1 cellular context compared by ENCODE assay signal in the genomic region with DNA sequence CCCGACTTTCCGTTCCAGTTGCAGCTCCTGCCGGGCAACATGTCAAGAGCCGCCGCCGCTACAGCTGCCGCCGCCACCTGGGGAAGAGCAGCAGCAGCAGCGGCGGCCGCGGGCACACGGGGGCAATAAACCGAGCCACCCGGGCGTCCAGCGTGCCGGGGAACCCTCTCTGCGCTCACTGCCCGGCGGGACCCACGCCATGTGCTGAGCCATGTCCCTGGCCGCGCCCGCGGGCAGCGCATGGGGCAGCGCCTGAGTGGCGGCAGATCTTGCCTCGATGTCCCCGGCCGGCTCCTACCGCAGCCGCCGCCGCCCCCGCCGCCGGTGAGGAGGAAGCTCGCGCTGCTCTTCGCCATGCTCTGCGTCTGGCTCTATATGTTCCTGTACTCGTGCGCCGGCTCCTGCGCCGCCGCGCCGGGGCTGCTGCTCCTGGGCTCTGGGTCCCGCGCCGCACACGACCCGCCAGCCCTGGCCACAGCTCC.
TF ChIP-seq lines count a peak whose summit lies in the region.

No MANE protein-coding gene starts in this region.

TF ChIP-seq in HepG2, 621 proteins besides CTCF, POLR2A, EP300 and RAD21 (continued from another document and continues in another):
- TF ChIP-seq, protein P1, sequence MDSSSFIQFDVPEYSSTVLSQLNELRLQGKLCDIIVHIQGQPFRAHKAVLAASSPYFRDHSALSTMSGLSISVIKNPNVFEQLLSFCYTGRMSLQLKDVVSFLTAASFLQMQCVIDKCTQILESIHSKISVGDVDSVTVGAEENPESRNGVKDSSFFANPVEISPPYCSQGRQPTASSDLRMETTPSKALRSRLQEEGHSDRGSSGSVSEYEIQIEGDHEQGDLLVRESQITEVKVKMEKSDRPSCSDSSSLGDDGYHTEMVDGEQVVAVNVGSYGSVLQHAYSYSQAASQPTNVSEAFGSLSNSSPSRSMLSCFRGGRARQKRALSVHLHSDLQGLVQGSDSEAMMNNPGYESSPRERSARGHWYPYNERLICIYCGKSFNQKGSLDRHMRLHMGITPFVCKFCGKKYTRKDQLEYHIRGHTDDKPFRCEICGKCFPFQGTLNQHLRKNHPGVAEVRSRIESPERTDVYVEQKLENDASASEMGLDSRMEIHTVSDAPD (CRISPR knock-in tag; IDR thresholded peaks at IDR 0.05) = no peak
- TF ChIP-seq ZNF292 (CRISPR knock-in tag; IDR thresholded peaks at IDR 0.05; ENCODE audit: borderline replicate concordance, low read depth) = no peak
- TF ChIP-seq NAIF1 (CRISPR knock-in tag; IDR thresholded peaks at IDR 0.05; ENCODE audit: borderline replicate concordance) = no peak
- peak; percentile 57; the same call in 1 of the 2 replicates for TF ChIP-seq GABPB1 (CRISPR knock-in tag; IDR thresholded peaks at IDR 0.05)
- TF ChIP-seq ETV6 (CRISPR knock-in tag; conservative IDR thresholded peaks at IDR 0.05) = no peak; the same call in 1 of the 2 replicates
- no peak for TF ChIP-seq HOXA3 (CRISPR knock-in tag; IDR thresholded peaks at IDR 0.05)
- TF ChIP-seq, protein P2, sequence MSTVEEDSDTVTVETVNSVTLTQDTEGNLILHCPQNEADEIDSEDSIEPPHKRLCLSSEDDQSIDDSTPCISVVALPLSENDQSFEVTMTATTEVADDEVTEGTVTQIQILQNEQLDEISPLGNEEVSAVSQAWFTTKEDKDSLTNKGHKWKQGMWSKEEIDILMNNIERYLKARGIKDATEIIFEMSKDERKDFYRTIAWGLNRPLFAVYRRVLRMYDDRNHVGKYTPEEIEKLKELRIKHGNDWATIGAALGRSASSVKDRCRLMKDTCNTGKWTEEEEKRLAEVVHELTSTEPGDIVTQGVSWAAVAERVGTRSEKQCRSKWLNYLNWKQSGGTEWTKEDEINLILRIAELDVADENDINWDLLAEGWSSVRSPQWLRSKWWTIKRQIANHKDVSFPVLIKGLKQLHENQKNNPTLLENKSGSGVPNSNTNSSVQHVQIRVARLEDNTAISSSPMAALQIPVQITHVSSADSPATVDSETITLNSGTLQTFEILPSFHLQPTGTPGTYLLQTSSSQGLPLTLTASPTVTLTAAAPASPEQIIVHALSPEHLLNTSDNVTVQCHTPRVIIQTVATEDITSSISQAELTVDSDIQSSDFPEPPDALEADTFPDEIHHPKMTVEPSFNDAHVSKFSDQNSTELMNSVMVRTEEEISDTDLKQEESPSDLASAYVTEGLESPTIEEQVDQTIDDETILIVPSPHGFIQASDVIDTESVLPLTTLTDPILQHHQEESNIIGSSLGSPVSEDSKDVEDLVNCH (CRISPR knock-in tag; IDR thresholded peaks at IDR 0.05) = no peak
- 0 out of 2 replicates have a peak, but pooled peaks have one; percentile 3 for TF ChIP-seq ZBTB21 (CRISPR knock-in tag; IDR thresholded peaks at IDR 0.05)
- 0 out of 2 replicates have a peak, but pooled peaks have one; percentile 17 for TF ChIP-seq ZBTB8A (CRISPR knock-in tag; IDR thresholded peaks at IDR 0.05; ENCODE audit: borderline replicate concordance, low read depth)
- TF ChIP-seq, protein P3, sequence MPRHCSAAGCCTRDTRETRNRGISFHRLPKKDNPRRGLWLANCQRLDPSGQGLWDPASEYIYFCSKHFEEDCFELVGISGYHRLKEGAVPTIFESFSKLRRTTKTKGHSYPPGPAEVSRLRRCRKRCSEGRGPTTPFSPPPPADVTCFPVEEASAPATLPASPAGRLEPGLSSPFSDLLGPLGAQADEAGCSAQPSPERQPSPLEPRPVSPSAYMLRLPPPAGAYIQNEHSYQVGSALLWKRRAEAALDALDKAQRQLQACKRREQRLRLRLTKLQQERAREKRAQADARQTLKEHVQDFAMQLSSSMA (CRISPR knock-in tag; IDR thresholded peaks at IDR 0.05) = no peak
- TF ChIP-seq BRD4 (CRISPR knock-in tag; IDR thresholded peaks at IDR 0.05) = 0 out of 2 replicates have a peak, but pooled peaks have one; percentile 3
- no peak for TF ChIP-seq HNRNPL (IDR thresholded peaks at IDR 0.05; ENCODE audit: low read depth, low read length)
- no peak for TF ChIP-seq ZNF251 (CRISPR knock-in tag; IDR thresholded peaks at IDR 0.05)
- TF ChIP-seq KDM4B (CRISPR knock-in tag; IDR thresholded peaks at IDR 0.05) = no peak
- TF ChIP-seq, protein P4, sequence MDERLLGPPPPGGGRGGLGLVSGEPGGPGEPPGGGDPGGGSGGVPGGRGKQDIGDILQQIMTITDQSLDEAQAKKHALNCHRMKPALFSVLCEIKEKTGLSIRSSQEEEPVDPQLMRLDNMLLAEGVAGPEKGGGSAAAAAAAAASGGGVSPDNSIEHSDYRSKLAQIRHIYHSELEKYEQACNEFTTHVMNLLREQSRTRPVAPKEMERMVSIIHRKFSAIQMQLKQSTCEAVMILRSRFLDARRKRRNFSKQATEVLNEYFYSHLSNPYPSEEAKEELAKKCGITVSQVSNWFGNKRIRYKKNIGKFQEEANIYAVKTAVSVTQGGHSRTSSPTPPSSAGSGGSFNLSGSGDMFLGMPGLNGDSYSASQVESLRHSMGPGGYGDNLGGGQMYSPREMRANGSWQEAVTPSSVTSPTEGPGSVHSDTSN (CRISPR knock-in tag; IDR thresholded peaks at IDR 0.05) = no peak
- no peak for TF ChIP-seq PRMT3 (CRISPR knock-in tag; IDR thresholded peaks at IDR 0.05; ENCODE audit: borderline replicate concordance, low read depth)
- TF ChIP-seq ASH2L (IDR thresholded peaks at IDR 0.05; ENCODE audit: insufficient read length, low read depth, low read length) = peak; percentile 63
- TF ChIP-seq, protein P5, sequence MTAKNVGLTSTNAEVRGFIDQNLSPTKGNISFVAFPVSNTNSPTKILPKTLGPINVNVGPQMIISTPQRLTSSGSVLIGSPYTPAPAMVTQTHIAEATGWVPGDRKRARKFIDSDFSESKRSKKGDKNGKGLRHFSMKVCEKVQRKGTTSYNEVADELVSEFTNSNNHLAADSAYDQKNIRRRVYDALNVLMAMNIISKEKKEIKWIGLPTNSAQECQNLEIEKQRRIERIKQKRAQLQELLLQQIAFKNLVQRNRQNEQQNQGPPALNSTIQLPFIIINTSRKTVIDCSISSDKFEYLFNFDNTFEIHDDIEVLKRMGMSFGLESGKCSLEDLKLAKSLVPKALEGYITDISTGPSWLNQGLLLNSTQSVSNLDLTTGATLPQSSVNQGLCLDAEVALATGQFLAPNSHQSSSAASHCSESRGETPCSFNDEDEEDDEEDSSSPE (CRISPR knock-in tag; IDR thresholded peaks at IDR 0.05) = no peak
- no peak for TF ChIP-seq ZNF839 (CRISPR knock-in tag; IDR thresholded peaks at IDR 0.05; ENCODE audit: borderline replicate concordance)
- no peak for TF ChIP-seq FOSL1 (CRISPR knock-in tag; IDR thresholded peaks at IDR 0.05; ENCODE audit: borderline replicate concordance)
- no peak for TF ChIP-seq ZNF264 (CRISPR knock-in tag; IDR thresholded peaks at IDR 0.05)
- TF ChIP-seq ZNF562 (CRISPR knock-in tag; IDR thresholded peaks at IDR 0.05; ENCODE audit: borderline replicate concordance) = no peak
- no peak; the same call in 1 of the 2 replicates for TF ChIP-seq ZNF263 (CRISPR knock-in tag; IDR thresholded peaks at IDR 0.05)
- no peak for TF ChIP-seq SP4 (CRISPR knock-in tag; IDR thresholded peaks at IDR 0.05)
- TF ChIP-seq ZNF24 (IDR thresholded peaks at IDR 0.05) = no peak
- peak; percentile 67; the same call in 1 of the 2 replicates for TF ChIP-seq ZNF468 (CRISPR knock-in tag; IDR thresholded peaks at IDR 0.05)
- TF ChIP-seq, protein P6, sequence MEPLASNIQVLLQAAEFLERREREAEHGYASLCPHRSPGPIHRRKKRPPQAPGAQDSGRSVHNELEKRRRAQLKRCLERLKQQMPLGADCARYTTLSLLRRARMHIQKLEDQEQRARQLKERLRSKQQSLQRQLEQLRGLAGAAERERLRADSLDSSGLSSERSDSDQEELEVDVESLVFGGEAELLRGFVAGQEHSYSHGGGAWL (CRISPR knock-in tag; IDR thresholded peaks at IDR 0.05) = 0 out of 2 replicates have a peak, but pooled peaks have one; percentile 2
- TF ChIP-seq, protein P7, sequence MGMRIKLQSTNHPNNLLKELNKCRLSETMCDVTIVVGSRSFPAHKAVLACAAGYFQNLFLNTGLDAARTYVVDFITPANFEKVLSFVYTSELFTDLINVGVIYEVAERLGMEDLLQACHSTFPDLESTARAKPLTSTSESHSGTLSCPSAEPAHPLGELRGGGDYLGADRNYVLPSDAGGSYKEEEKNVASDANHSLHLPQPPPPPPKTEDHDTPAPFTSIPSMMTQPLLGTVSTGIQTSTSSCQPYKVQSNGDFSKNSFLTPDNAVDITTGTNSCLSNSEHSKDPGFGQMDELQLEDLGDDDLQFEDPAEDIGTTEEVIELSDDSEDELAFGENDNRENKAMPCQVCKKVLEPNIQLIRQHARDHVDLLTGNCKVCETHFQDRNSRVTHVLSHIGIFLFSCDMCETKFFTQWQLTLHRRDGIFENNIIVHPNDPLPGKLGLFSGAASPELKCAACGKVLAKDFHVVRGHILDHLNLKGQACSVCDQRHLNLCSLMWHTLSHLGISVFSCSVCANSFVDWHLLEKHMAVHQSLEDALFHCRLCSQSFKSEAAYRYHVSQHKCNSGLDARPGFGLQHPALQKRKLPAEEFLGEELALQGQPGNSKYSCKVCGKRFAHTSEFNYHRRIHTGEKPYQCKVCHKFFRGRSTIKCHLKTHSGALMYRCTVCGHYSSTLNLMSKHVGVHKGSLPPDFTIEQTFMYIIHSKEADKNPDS (CRISPR knock-in tag; IDR thresholded peaks at IDR 0.05) = 0 out of 2 replicates have a peak, but pooled peaks have one; percentile 54
- TF ChIP-seq, protein P8, sequence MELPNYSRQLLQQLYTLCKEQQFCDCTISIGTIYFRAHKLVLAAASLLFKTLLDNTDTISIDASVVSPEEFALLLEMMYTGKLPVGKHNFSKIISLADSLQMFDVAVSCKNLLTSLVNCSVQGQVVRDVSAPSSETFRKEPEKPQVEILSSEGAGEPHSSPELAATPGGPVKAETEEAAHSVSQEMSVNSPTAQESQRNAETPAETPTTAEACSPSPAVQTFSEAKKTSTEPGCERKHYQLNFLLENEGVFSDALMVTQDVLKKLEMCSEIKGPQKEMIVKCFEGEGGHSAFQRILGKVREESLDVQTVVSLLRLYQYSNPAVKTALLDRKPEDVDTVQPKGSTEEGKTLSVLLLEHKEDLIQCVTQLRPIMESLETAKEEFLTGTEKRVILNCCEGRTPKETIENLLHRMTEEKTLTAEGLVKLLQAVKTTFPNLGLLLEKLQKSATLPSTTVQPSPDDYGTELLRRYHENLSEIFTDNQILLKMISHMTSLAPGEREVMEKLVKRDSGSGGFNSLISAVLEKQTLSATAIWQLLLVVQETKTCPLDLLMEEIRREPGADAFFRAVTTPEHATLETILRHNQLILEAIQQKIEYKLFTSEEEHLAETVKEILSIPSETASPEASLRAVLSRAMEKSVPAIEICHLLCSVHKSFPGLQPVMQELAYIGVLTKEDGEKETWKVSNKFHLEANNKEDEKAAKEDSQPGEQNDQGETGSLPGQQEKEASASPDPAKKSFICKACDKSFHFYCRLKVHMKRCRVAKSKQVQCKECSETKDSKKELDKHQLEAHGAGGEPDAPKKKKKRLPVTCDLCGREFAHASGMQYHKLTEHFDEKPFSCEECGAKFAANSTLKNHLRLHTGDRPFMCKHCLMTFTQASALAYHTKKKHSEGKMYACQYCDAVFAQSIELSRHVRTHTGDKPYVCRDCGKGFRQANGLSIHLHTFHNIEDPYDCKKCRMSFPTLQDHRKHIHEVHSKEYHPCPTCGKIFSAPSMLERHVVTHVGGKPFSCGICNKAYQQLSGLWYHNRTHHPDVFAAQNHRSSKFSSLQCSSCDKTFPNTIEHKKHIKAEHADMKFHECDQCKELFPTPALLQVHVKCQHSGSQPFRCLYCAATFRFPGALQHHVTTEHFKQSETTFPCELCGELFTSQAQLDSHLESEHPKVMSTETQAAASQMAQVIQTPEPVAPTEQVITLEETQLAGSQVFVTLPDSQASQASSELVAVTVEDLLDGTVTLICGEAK (IDR thresholded peaks at IDR 0.05) = no peak
- TF ChIP-seq, protein P8 (CRISPR knock-in tag; IDR thresholded peaks at IDR 0.05) = peak; percentile 70
- TF ChIP-seq, protein P9, sequence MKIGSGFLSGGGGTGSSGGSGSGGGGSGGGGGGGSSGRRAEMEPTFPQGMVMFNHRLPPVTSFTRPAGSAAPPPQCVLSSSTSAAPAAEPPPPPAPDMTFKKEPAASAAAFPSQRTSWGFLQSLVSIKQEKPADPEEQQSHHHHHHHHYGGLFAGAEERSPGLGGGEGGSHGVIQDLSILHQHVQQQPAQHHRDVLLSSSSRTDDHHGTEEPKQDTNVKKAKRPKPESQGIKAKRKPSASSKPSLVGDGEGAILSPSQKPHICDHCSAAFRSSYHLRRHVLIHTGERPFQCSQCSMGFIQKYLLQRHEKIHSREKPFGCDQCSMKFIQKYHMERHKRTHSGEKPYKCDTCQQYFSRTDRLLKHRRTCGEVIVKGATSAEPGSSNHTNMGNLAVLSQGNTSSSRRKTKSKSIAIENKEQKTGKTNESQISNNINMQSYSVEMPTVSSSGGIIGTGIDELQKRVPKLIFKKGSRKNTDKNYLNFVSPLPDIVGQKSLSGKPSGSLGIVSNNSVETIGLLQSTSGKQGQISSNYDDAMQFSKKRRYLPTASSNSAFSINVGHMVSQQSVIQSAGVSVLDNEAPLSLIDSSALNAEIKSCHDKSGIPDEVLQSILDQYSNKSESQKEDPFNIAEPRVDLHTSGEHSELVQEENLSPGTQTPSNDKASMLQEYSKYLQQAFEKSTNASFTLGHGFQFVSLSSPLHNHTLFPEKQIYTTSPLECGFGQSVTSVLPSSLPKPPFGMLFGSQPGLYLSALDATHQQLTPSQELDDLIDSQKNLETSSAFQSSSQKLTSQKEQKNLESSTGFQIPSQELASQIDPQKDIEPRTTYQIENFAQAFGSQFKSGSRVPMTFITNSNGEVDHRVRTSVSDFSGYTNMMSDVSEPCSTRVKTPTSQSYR (CRISPR knock-in tag; IDR thresholded peaks at IDR 0.05; ENCODE audit: borderline replicate concordance) = no peak
